ENCODE assay signal across 9 cellular contexts in genomic region chr14:63308723-63309317, GRCh38. TPM values are rescaled to one million over a fixed set of nuclear protein-coding genes. Genes with fewer than 3 reads are reported as not detected.
DNase-seq lines count a peak whose midpoint lies in the region; ATAC-seq and TF ChIP-seq lines count a peak whose summit lies in the region.
"Had no signal": no experiment of that assay in that cellular context is flagged by ENCODE, and none has a peak within 500 bp of the region (broad histone marks: within the 10 kb centered on the region; RNA-seq: fewer than 3 reads in every experiment).

No MANE protein-coding gene starts in this region.

- no peaks in the 10 kb centered on the region for H3K4me1 Mint-ChIP-seq in neural crest cell

- TF ChIP-seq CTCF in neural crest cell (conservative IDR thresholded peaks at IDR 0.05) (peak; percentile 70), vagina (IDR thresholded peaks at IDR 0.05) (no peak)

- ATAC-seq in GM18519 (IDR thresholded peaks at IDR 0.05; ENCODE audit: low FRiP score, unreplicated experiment), result no peak

- H3K9me3 ChIP-seq in adipocyte (ENCODE audit: control insufficient read depth, low read length), result no peaks in the 10 kb centered on the region
- H3K9me3 ChIP-seq in vagina, result no peaks in the 10 kb centered on the region

- H3K36me3 ChIP-seq in adipocyte (ENCODE audit: control insufficient read depth, insufficient read depth, low read length, severe bottlenecking), result no peaks in the 10 kb centered on the region
- H3K36me3 ChIP-seq in vagina, result no peaks in the 10 kb centered on the region

- H3K4me3 Mint-ChIP-seq in neural crest cell, result no peak overlapping the region

- H3K4me3 ChIP-seq in adipocyte (ENCODE audit: low read length), result no peak overlapping the region
- no peak overlapping the region for H3K4me3 ChIP-seq in vagina

- no peak overlapping the region for H3K27ac ChIP-seq in vagina

- no peak for TF ChIP-seq POLR2A in vagina (IDR thresholded peaks at IDR 0.05)

- no peak overlapping the region for H3K27ac Mint-ChIP-seq in neural crest cell (ENCODE audit: unreplicated experiment)

- H3K27me3 ChIP-seq in adipocyte (replicated peaks; ENCODE audit: control insufficient read depth, insufficient read depth, low read length) (peaks cover 9% of the 10 kb centered on the region), vagina (no peaks in the 10 kb centered on the region)

- intact Hi-C loops in vagina (cut with DNase I), result no loop called here

- peaks cover 3% of the 10 kb centered on the region for H3K27me3 Mint-ChIP-seq in neural crest cell (ENCODE audit: low read depth)

- H3K4me1 ChIP-seq in adipocyte (ENCODE audit: control insufficient read depth, insufficient read depth, low read length) (no peaks in the 10 kb centered on the region), vagina (peaks cover 8% of the 10 kb centered on the region)

- H3K9me3 Mint-ChIP-seq in neural crest cell, result peaks cover 5% of the 10 kb centered on the region

- H3K9ac ChIP-seq in adipocyte (ENCODE audit: low read length), result no peak overlapping the region

- peak; percentile 10 for DNase-seq in NCI-H446 treated with DMSO at 0.1 percent for 48 hours (lab: John Stamatoyannopoulos, UW)
- DNase-seq in NCI-H446 (lab: John Stamatoyannopoulos, UW), result no peak
- DNase-seq in HuH-7 (ENCODE audit: low spot score), result peak; percentile 26
- peak; percentile 17 for DNase-seq in adipocyte (ENCODE audit: low read depth)
- DNase-seq in neural crest cell (ENCODE audit: low read depth, low spot score), result no peak
- no peak for DNase-seq in SKM-1 treated with dmso at 0.1 percent for 144 hours (lab: John Stamatoyannopoulos, UW; ENCODE audit: unreplicated experiment)
- DNase-seq in vagina (ENCODE audit: extremely low spot score in 2 of 2), result no peak

- H3K36me3 Mint-ChIP-seq in neural crest cell (ENCODE audit: low read depth), result no peaks in the 10 kb centered on the region

RNA-seq across cellular contexts. Expression of gene GPHB5, which starts 9.9 kb away (rescaled TPM):
- total RNA-seq in neural crest cell (not detected in 2 replicates), vagina (not detected)
- total RNA-seq: pulmonary artery endothelial cell had no signal

Comparison
In these comparisons a context has a peak if more than half of its experiments do, and no peak if none do; other contexts are left out.
1. DNase-seq: peak in NCI-H446 treated with DMSO at 0.1 percent for 48 hours (single experiment), HuH-7 (single experiment) and adipocyte (single experiment); none in NCI-H446 (0 of 2), neural crest cell (single experiment), SKM-1 treated with dmso at 0.1 percent for 144 hours (single experiment) and vagina (0 of 2).